In the genomic region with DNA sequence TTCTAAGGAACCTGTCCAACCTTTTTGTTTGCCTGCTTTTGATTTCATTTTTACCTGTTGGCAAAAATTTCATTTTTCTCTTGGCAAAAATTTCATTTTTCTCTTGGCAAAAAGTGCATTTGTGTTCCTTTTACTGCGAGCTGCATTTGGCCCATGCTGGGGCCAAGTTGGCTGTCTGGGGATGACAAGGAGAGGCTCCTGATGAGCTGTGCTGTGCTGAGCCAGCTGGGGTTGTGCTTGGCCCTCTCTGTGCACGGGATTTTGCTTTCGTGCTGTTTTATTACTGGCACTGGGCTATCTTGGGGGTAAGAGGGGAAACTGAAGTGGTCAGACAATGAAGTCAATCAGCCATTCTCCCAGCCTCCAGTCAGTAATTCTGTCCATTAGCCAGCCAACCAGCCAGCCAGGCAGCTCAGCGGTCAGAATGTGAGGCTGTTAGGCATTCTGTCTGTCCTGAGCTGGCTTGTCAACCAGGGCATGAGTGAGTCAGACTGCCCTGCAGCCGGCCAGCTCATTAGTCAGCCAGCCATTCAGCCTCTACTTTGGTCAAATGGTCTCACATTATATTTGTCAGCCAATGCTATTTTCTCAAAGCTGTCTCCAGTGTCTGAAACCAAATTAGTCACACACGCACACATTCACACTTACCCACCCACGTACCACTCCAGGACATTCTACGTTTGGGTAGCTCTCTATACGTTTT, we compare ENCODE assay signal across 13 cellular contexts. TPM values are rescaled to one million over a fixed set of nuclear protein-coding genes. Genes with fewer than 3 reads are reported as not detected.
DNase-seq lines count a peak whose midpoint lies in the region; ATAC-seq and TF ChIP-seq lines count a peak whose summit lies in the region.
"Had no signal": no experiment of that assay in that cellular context is flagged by ENCODE, and none has a peak within 500 bp of the region (broad histone marks: within the 10 kb centered on the region; RNA-seq: fewer than 3 reads in every experiment).

No MANE protein-coding gene starts in this region.

- H2AK9ac ChIP-seq in IMR-90 (replicated peaks; ENCODE audit: low read depth, low read length, poor library complexity) = peak overlapping the region; percentile 8

- H2BK15ac ChIP-seq in IMR-90 (ENCODE audit: low read depth, low read length) = peak overlapping the region; percentile 46; the same call in 1 of the 3 replicates

- peak overlapping the region; percentile 64; the same call in 1 of the 2 replicates for H4K5ac ChIP-seq in IMR-90 (ENCODE audit: low read depth, low read length)

- no peaks in the 10 kb centered on the region for H3K36me3 ChIP-seq in IMR-90 (ENCODE audit: control insufficient read depth, insufficient read depth, low read length)
- no peaks in the 10 kb centered on the region for H3K36me3 ChIP-seq in prostate gland
- H3K36me3 ChIP-seq: thyroid gland had no signal

- peak overlapping the region; percentile 62 for H3K27ac ChIP-seq in IMR-90 (ENCODE audit: insufficient read depth, low read length)
- no peak overlapping the region for H3K27ac ChIP-seq in prostate gland
- H3K27ac ChIP-seq: thyroid gland had no signal

- peak; percentile 79 for ATAC-seq in IMR-90 (ENCODE audit: low read depth)
- ATAC-seq: effector memory CD8-positive, alpha-beta T cell had no signal

- H3K27me3 ChIP-seq in IMR-90 (ENCODE audit: control insufficient read depth, insufficient read depth, low read length) (peaks cover 2% of the 10 kb centered on the region; the same call in 1 of the 2 replicates), prostate gland (replicated peaks; ENCODE audit: insufficient read depth) (no peaks in the 10 kb centered on the region)

- H3K4ac ChIP-seq in IMR-90 (ENCODE audit: low read depth, low read length) = peak overlapping the region; percentile 82

- intact Hi-C loops in IMR-90 (cut with micrococcal nuclease) (no loop called here), prostate gland (cut with DNase I) (no loop called here)

- H3K23ac ChIP-seq in IMR-90 (ENCODE audit: low read depth, low read length) = 0 out of 2 replicates have a peak overlapping the region, but pooled peaks have one; percentile 13

- H3K14ac ChIP-seq in IMR-90 (replicated peaks; ENCODE audit: low read depth, low read length) = 0 out of 2 replicates have a peak overlapping the region, but pooled peaks have one; percentile 40

- H2BK5ac ChIP-seq in IMR-90 (ENCODE audit: low read depth, low read length, poor library complexity, severe bottlenecking) = peak overlapping the region; percentile 91

- DNase-seq in Caki2 (ENCODE audit: low read depth) = peak; percentile 75
- DNase-seq in IMR-90 = peak; percentile 91
- DNase-seq in cerebellar cortex (ENCODE audit: low spot score) = peak; percentile 49
- DNase-seq in myocyte (ENCODE audit: low read depth) = peak; percentile 91
- DNase-seq in NCI-H2196 treated with DMSO at 0.1 percent for 48 hours (lab: John Stamatoyannopoulos, UW; ENCODE audit: unreplicated experiment) = no peak
- no peak for DNase-seq in prostate gland (ENCODE audit: low spot score)
- DNase-seq in NCI-H2107 treated with DMSO at 0.1 percent for 48 hours (lab: John Stamatoyannopoulos, UW; ENCODE audit: unreplicated experiment) = no peak
- DNase-seq in GDM1 (lab: John Stamatoyannopoulos, UW) = no peak
- DNase-seq: activated T-cell treated with anti-CD3 and anti-CD28 coated beads, Interleukin-2, amount 50 U/mL, for 48 hours; effector memory CD8-positive, alpha-beta T cell; NCI-H2029 had no signal

- BruUV-seq in IMR-90 (replicated peaks; lab: Mats Ljungman, UMichigan) = no TSS peak

- TF ChIP-seq CTCF in IMR-90 (conservative IDR thresholded peaks at IDR 0.05; ENCODE audit: low read depth, low read length) (no peak), prostate gland (IDR thresholded peaks at IDR 0.05) (no peak)

- H3K18ac ChIP-seq in IMR-90 (ENCODE audit: low read depth, low read length) = peak overlapping the region; percentile 86; the same call in 1 of the 2 replicates

- H2AFZ ChIP-seq in IMR-90 (replicated peaks; ENCODE audit: low read length, poor library complexity) = peak overlapping the region; percentile 60

- H3K56ac ChIP-seq in IMR-90 (ENCODE audit: extremely low read depth, insufficient read depth, low read length) = peak overlapping the region; percentile 41; the same call in 1 of the 2 replicates

- H3K4me1 ChIP-seq in IMR-90 (ENCODE audit: control insufficient read depth, insufficient read depth, low read length) (peaks cover 14% of the 10 kb centered on the region), prostate gland (replicated peaks) (no peaks in the 10 kb centered on the region)

- H3K9me1 ChIP-seq in IMR-90 (ENCODE audit: insufficient read depth, low read length) = peaks cover 3% of the 10 kb centered on the region

- no peaks in the 10 kb centered on the region for H3K79me1 ChIP-seq in IMR-90 (ENCODE audit: low read depth in 1 of 2, low read length in 2 of 2)

- 40% methylated on average over 3 of the region's 9 CpGs; no CpG with 5 or more reads in 1 of the 2 experiments for WGBS in IMR-90 (ENCODE audit: extremely low coverage in 2 of 2, insufficient read length in 1 of 2), 2 experiments
- 80% methylated on average over 9 of the region's 9 CpGs for WGBS in prostate gland

- no peak for TF ChIP-seq RAD21 in IMR-90 (IDR thresholded peaks at IDR 0.05; ENCODE audit: low read length)

- CTCF ChIA-PET in IMR-90 (lab: Yijun Ruan, JAX) = no interaction called here

- H4K8ac ChIP-seq in IMR-90 (ENCODE audit: low read depth in 2 of 2, low read length in 2 of 2) = peak overlapping the region in 1 of 2 experiments; percentile 82; a peak in 3 of 4 replicates

- dilution Hi-C loops in IMR-90 (cut with HindIII; ENCODE audit: low sequenced_read_pairs, unreplicated experiment) = no loop called here

- in situ Hi-C loops in Caki2 (cut with HindIII; ENCODE audit: low pct_unique_long_range_greater_than_20kb, low sequenced_read_pairs) (no loop called here), IMR-90 (cut with MboI; ENCODE audit: low sequenced_read_pairs) (no loop called here)

- no peak overlapping the region for H3K4me2 ChIP-seq in IMR-90 (ENCODE audit: low read depth, low read length)

- H3K9ac ChIP-seq in IMR-90 (ENCODE audit: low read depth, low read length) = no peak overlapping the region

- TF ChIP-seq POLR2A in IMR-90 (IDR thresholded peaks at IDR 0.05; ENCODE audit: low read depth, low read length) (no peak), prostate gland (IDR thresholded peaks at IDR 0.05) (no peak)

- H4K20me1 ChIP-seq in IMR-90 (ENCODE audit: insufficient read depth, low read length) = no peaks in the 10 kb centered on the region

- H4K91ac ChIP-seq in IMR-90 (ENCODE audit: insufficient read depth, low read depth, low read length) = peak overlapping the region; percentile 84

- H3K9me3 ChIP-seq in IMR-90 (ENCODE audit: control insufficient read depth, insufficient read depth, low read length) (peaks cover 3% of the 10 kb centered on the region; the same call in 1 of the 2 replicates), prostate gland (no peaks in the 10 kb centered on the region)
- H3K9me3 ChIP-seq: thyroid gland had no signal

- H2BK20ac ChIP-seq in IMR-90 (ENCODE audit: low read depth, low read length) = peak overlapping the region; percentile 93

- H3K4me3 ChIP-seq in IMR-90 (ENCODE audit: insufficient read depth, low read depth, low read length) (no peak overlapping the region), prostate gland (no peak overlapping the region)
- H3K4me3 ChIP-seq: lung, thyroid gland had no signal

- H2AK5ac ChIP-seq in IMR-90 (ENCODE audit: low read depth, low read length) = peak overlapping the region; percentile 51; the same call in 1 of the 2 replicates

- H2BK120ac ChIP-seq in IMR-90 (ENCODE audit: low read depth, low read length) = peak overlapping the region; percentile 94

- POLR2A ChIA-PET in IMR-90 (lab: Charles Lee; ENCODE audit: unreplicated experiment) = no interaction called here

TF ChIP-seq in IMR-90, 13 proteins besides CTCF, POLR2A, EP300 and RAD21:
- TF ChIP-seq SMC3 (IDR thresholded peaks at IDR 0.05; ENCODE audit: low read depth, low read length) (no peak), BHLHE40 (IDR thresholded peaks at IDR 0.05; ENCODE audit: low read depth, low read length) (peak; percentile 38; the same call in 1 of the 2 replicates), FOS (IDR thresholded peaks at IDR 0.05; ENCODE audit: low read depth, low read length) (peak; percentile 84), CHD1 (IDR thresholded peaks at IDR 0.05; ENCODE audit: low read depth, low read length) (no peak), MAFK (IDR thresholded peaks at IDR 0.05; ENCODE audit: low read depth, low read length) (no peak), NFE2L2 (IDR thresholded peaks at IDR 0.05; ENCODE audit: low read depth, low read length) (no peak), RCOR1 (IDR thresholded peaks at IDR 0.05; ENCODE audit: insufficient replicate concordance, low read length) (no peak)
- TF ChIP-seq, protein P1, sequence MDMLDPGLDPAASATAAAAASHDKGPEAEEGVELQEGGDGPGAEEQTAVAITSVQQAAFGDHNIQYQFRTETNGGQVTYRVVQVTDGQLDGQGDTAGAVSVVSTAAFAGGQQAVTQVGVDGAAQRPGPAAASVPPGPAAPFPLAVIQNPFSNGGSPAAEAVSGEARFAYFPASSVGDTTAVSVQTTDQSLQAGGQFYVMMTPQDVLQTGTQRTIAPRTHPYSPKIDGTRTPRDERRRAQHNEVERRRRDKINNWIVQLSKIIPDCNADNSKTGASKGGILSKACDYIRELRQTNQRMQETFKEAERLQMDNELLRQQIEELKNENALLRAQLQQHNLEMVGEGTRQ (IDR thresholded peaks at IDR 0.05; ENCODE audit: low read depth, low read length) = no peak

RNA-seq across cellular contexts. Expression of a gene that starts 56.9 kb away (rescaled TPM):
- 63.9 and 89.5 TPM in 2 replicates for total RNA-seq in Caki2 (2014; rRNA removed; shearing (Covaris generic); ENCODE audit: low replicate concordance)
- total RNA-seq in IMR-90 (2012; rRNA removed) (137 and 162 TPM in 2 replicates), myocyte (51.6 and 58.5 TPM in 2 replicates), prostate gland (10 to 100 TPM; 37.5 to 37.6 TPM)
- polyA plus RNA-seq in IMR-90 (2012; rRNA removed) = 113 and 118 TPM in 2 replicates
- 38.7 and 103 TPM in 2 replicates for polyA plus RNA-seq in IMR-90 (2012; cell fraction: cytosol; rRNA removed)
- 19.0 and 61.9 TPM in 2 replicates for polyA plus RNA-seq in IMR-90 (2012; cell fraction: nucleus; rRNA removed; ENCODE audit: low replicate concordance)
- polyA plus RNA-seq in myocyte (2012) = 69.0 TPM

Comparison
In these comparisons a context has a peak if more than half of its experiments do, and no peak if none do; other contexts are left out.
1. DNase-seq: peak in Caki2 (single experiment), IMR-90 (single experiment), cerebellar cortex (single experiment) and myocyte (single experiment); none in NCI-H2196 treated with DMSO at 0.1 percent for 48 hours (single experiment), prostate gland (single experiment), NCI-H2107 treated with DMSO at 0.1 percent for 48 hours (single experiment) and GDM1 (single experiment).